Comparison of ENCODE assay signal across 12 cellular contexts in genomic region chr9:88256216-88256615, GRCh38.
DNase-seq lines count a peak whose midpoint lies in the region; ATAC-seq and TF ChIP-seq lines count a peak whose summit lies in the region.
"Had no signal": no experiment of that assay in that cellular context is flagged by ENCODE, and none has a peak within 500 bp of the region (broad histone marks: within the 10 kb centered on the region; RNA-seq: fewer than 3 reads in every experiment).

No MANE protein-coding gene starts in this region.

- no peaks in the 10 kb centered on the region for H3K36me3 ChIP-seq in GM23338 (ENCODE audit: insufficient read depth)

- H3K79me2 ChIP-seq in GM23338 (replicated peaks; ENCODE audit: insufficient read depth): no peaks in the 10 kb centered on the region

- H3K27ac ChIP-seq in GM23338 (ENCODE audit: low read depth): no peak overlapping the region
- H3K27ac ChIP-seq: A549 had no signal

- peaks cover 2% of the 10 kb centered on the region for H3K27me3 Mint-ChIP-seq in GM23338 (ENCODE audit: insufficient read depth, low read depth, poor library complexity)
- H3K27me3 Mint-ChIP-seq in nephron (ENCODE audit: low read depth): no peaks in the 10 kb centered on the region
- H3K27me3 Mint-ChIP-seq in type B pancreatic cell: no peaks in the 10 kb centered on the region

- H3K4me3 ChIP-seq in GM23338: no peak overlapping the region
- H3K4me3 ChIP-seq in epithelial cell of esophagus (ENCODE audit: low read length): no peak overlapping the region
- H3K4me3 ChIP-seq: A549 had no signal

- no peaks in the 10 kb centered on the region for H3K27me3 ChIP-seq in GM23338 (ENCODE audit: insufficient read depth)

- H3K4me1 ChIP-seq in GM23338 (ENCODE audit: insufficient read depth): no peaks in the 10 kb centered on the region
- H3K4me1 ChIP-seq: A549, Caco-2 had no signal

- peaks cover 27% of the 10 kb centered on the region for H3K9me3 Mint-ChIP-seq in GM23338
- H3K9me3 Mint-ChIP-seq in nephron: peaks cover 32% of the 10 kb centered on the region
- H3K9me3 Mint-ChIP-seq in type B pancreatic cell: peaks cover 14% of the 10 kb centered on the region

- H3F3A ChIP-seq in GM23338 (replicated peaks; ENCODE audit: low read depth): no peaks in the 10 kb centered on the region

- peaks cover 9% of the 10 kb centered on the region for H3K36me3 Mint-ChIP-seq in GM23338 (ENCODE audit: low read depth)
- H3K36me3 Mint-ChIP-seq in nephron (ENCODE audit: low read depth): peaks cover 12% of the 10 kb centered on the region
- no peaks in the 10 kb centered on the region for H3K36me3 Mint-ChIP-seq in type B pancreatic cell

- TF ChIP-seq CTCF in GM23338 (conservative IDR thresholded peaks at IDR 0.05; ENCODE audit: low read depth in 2 of 2): no peak
- no peak for TF ChIP-seq CTCF in epithelial cell of esophagus (IDR thresholded peaks at IDR 0.05; ENCODE audit: insufficient read depth, low read depth, low read length, missing control alignments)
- TF ChIP-seq CTCF in nephron (IDR thresholded peaks at IDR 0.05; ENCODE audit: unreplicated experiment in 3 of 3): no peak
- TF ChIP-seq CTCF in type B pancreatic cell (conservative IDR thresholded peaks at IDR 0.05): no peak

- DNase-seq in GM23338 (ENCODE audit: low spot score): no peak
- peak; percentile 26 for DNase-seq in epithelial cell of esophagus (ENCODE audit: low read depth)
- no peak for DNase-seq in type B pancreatic cell (ENCODE audit: extremely low spot score, unreplicated experiment)
- no peak for DNase-seq in AG20443 (ENCODE audit: low spot score)
- no peak for DNase-seq in SK-N-DZ (ENCODE audit: low spot score)
- no peak for DNase-seq in pons (ENCODE audit: low spot score)
- DNase-seq: CD8-positive, alpha-beta memory T cell; DND-41 had no signal

- no peak overlapping the region for H3K4me2 ChIP-seq in GM23338
- H3K4me2 ChIP-seq: A549 had no signal

- H3K9me2 ChIP-seq in GM23338 (ENCODE audit: insufficient read depth): peaks cover 9% of the 10 kb centered on the region; the same call in 1 of the 2 replicates

- no peak for ATAC-seq in GM23338
- ATAC-seq: A549, HCT116 had no signal

- H4K20me1 ChIP-seq in GM23338 (replicated peaks; ENCODE audit: insufficient read depth): no peaks in the 10 kb centered on the region

- H3K4me3 Mint-ChIP-seq in GM23338 (no peak overlapping the region), nephron (no peak overlapping the region), type B pancreatic cell (peak overlapping the region; percentile 50)
- H3K4me3 Mint-ChIP-seq: CD8-positive, alpha-beta memory T cell had no signal

- H3K4me1 Mint-ChIP-seq in GM23338 (peaks cover 4% of the 10 kb centered on the region; the same call in 2 of the 3 replicates), nephron (peaks cover 26% of the 10 kb centered on the region), type B pancreatic cell (ENCODE audit: unreplicated experiment) (peaks cover 45% of the 10 kb centered on the region)
- H3K4me1 Mint-ChIP-seq: CD8-positive, alpha-beta memory T cell had no signal

- H2AFZ ChIP-seq in GM23338: peak overlapping the region; percentile 18; the same call in 1 of the 2 replicates

- H3K27ac Mint-ChIP-seq in GM23338 (no peak overlapping the region), nephron (peak overlapping the region; percentile 69 to 98 (median 75)), type B pancreatic cell (peak overlapping the region; percentile 84)
- H3K27ac Mint-ChIP-seq: CD8-positive, alpha-beta memory T cell had no signal

TF ChIP-seq in GM23338, 12 proteins besides CTCF, POLR2A, EP300 and RAD21 (continues in another document):
- TF ChIP-seq ZNF331 (CRISPR knock-in tag; IDR thresholded peaks at IDR 0.05; ENCODE audit: low read depth) (no peak), ZNF114 (CRISPR knock-in tag; IDR thresholded peaks at IDR 0.05) (no peak), ETS1 (IDR thresholded peaks at IDR 0.05) (no peak), EZH2 (IDR thresholded peaks at IDR 0.05; ENCODE audit: low read depth, unreplicated experiment) (no peak), STAT1 (IDR thresholded peaks at IDR 0.05; ENCODE audit: unreplicated experiment) (no peak), ZNF462 (CRISPR knock-in tag; IDR thresholded peaks at IDR 0.05) (no peak)
